In genomic region chr4:163810757-163811156, GRCh38 we compare ENCODE assay signal across 20 cellular contexts.
A peak's percentile ranks its signal among the peaks of the same experiment; 100 is the strongest.
DNase-seq lines count a peak whose midpoint lies in the region; ATAC-seq and TF ChIP-seq lines count a peak whose summit lies in the region.
"Had no signal": no experiment of that assay in that cellular context is flagged by ENCODE, and none has a peak within 500 bp of the region (broad histone marks: within the 10 kb centered on the region; RNA-seq: fewer than 3 reads in every experiment).

No MANE protein-coding gene starts in this region.

- H3K27me3 ChIP-seq in OCI-LY3 (ENCODE audit: low read depth, low read length) = no peaks in the 10 kb centered on the region
- no peaks in the 10 kb centered on the region for H3K27me3 ChIP-seq in tibial artery
- no peaks in the 10 kb centered on the region for H3K27me3 ChIP-seq in naive thymus-derived CD4-positive, alpha-beta T cell (ENCODE audit: control insufficient read depth in 2 of 2, insufficient read depth in 2 of 2, low read length in 2 of 2)
- H3K27me3 ChIP-seq in right atrium auricular region = no peaks in the 10 kb centered on the region
- H3K27me3 ChIP-seq: colonic mucosa, esophagus squamous epithelium, tibial nerve had no signal

- POLR2A ChIA-PET in naive thymus-derived CD4-positive, alpha-beta T cell (lab: Charles Lee) = no interaction called here

- H3K36me3 Mint-ChIP-seq in activated T-helper 17 cell treated with anti-CD3 and anti-CD28 coated beads, Interleukin-2, amount 50 U/mL, for 72 hours (ENCODE audit: low read depth) = no peaks in the 10 kb centered on the region
- H3K36me3 Mint-ChIP-seq in naive thymus-derived CD4-positive, alpha-beta T cell = no peaks in the 10 kb centered on the region

- in situ Hi-C loops in GM13976 (cut with MboI; ENCODE audit: low sequenced_read_pairs, unreplicated experiment) = no loop called here

- H3K79me2 ChIP-seq in OCI-LY3 (ENCODE audit: low read length) = no peaks in the 10 kb centered on the region

- H3K9ac ChIP-seq in OCI-LY3 (ENCODE audit: low read length) = no peak overlapping the region

- H3K9me3 ChIP-seq in OCI-LY3 (ENCODE audit: insufficient read depth, low read length) (no peaks in the 10 kb centered on the region), tibial artery (no peaks in the 10 kb centered on the region), right atrium auricular region (no peaks in the 10 kb centered on the region)
- no peaks in the 10 kb centered on the region for H3K9me3 ChIP-seq in naive thymus-derived CD4-positive, alpha-beta T cell (ENCODE audit: control insufficient read depth in 2 of 3, low read length in 3 of 3)
- H3K9me3 ChIP-seq: colonic mucosa, esophagus squamous epithelium, psoas muscle, tibial nerve had no signal

- H3K4me2 ChIP-seq in OCI-LY3 (ENCODE audit: low read length) = peak overlapping the region; percentile 47

- DNase-seq in GM13976 (ENCODE audit: low spot score) (peak; percentile 14), tibial artery (no peak), right atrium auricular region (ENCODE audit: low spot score) (no peak)
- DNase-seq in naive thymus-derived CD4-positive, alpha-beta T cell = no peak
- DNase-seq: activated CD4-positive, alpha-beta T cell treated with anti-CD3 and anti-CD28 coated beads, Interleukin-2, amount 50 U/mL, for 4 hours; amniotic stem cell; colonic mucosa; esophagus squamous epithelium; HFFc6; hypothalamus; left colon; NCI-H187; psoas muscle; Right ventricle myocardium superior had no signal

- peaks cover 40% of the 10 kb centered on the region for H3K4me1 ChIP-seq in OCI-LY3 (ENCODE audit: low read length)
- H3K4me1 ChIP-seq in tibial artery = no peaks in the 10 kb centered on the region
- no peaks in the 10 kb centered on the region for H3K4me1 ChIP-seq in naive thymus-derived CD4-positive, alpha-beta T cell (ENCODE audit: control insufficient read depth in 2 of 2, insufficient read depth in 2 of 2, low read length in 2 of 2)
- H3K4me1 ChIP-seq in right atrium auricular region = no peaks in the 10 kb centered on the region
- H3K4me1 ChIP-seq: colonic mucosa, esophagus squamous epithelium, psoas muscle had no signal

- no peaks in the 10 kb centered on the region for H4K20me1 ChIP-seq in OCI-LY3 (ENCODE audit: insufficient read depth, low read length)

- no peak overlapping the region for H3K27ac Mint-ChIP-seq in activated T-helper 17 cell treated with anti-CD3 and anti-CD28 coated beads, Interleukin-2, amount 50 U/mL, for 72 hours
- no peak overlapping the region for H3K27ac Mint-ChIP-seq in naive thymus-derived CD4-positive, alpha-beta T cell
- H3K27ac Mint-ChIP-seq: HFFc6 had no signal

- H3K4me3 Mint-ChIP-seq in activated T-helper 17 cell treated with anti-CD3 and anti-CD28 coated beads, Interleukin-2, amount 50 U/mL, for 72 hours = no peak overlapping the region
- no peak overlapping the region for H3K4me3 Mint-ChIP-seq in naive thymus-derived CD4-positive, alpha-beta T cell
- H3K4me3 Mint-ChIP-seq: HFFc6 had no signal

- H3K4me1 Mint-ChIP-seq in activated T-helper 17 cell treated with anti-CD3 and anti-CD28 coated beads, Interleukin-2, amount 50 U/mL, for 72 hours = no peaks in the 10 kb centered on the region
- H3K4me1 Mint-ChIP-seq in naive thymus-derived CD4-positive, alpha-beta T cell = peaks cover 0 to 4% (median 0%) of the 10 kb centered on the region in 7 donors

- no peaks in the 10 kb centered on the region for H3K36me3 ChIP-seq in OCI-LY3 (replicated peaks; ENCODE audit: low read depth, low read length)
- H3K36me3 ChIP-seq in tibial artery = no peaks in the 10 kb centered on the region
- H3K36me3 ChIP-seq in naive thymus-derived CD4-positive, alpha-beta T cell (ENCODE audit: control insufficient read depth in 2 of 3, insufficient read depth in 3 of 3, low read length in 3 of 3) = no peaks in the 10 kb centered on the region
- H3K36me3 ChIP-seq in right atrium auricular region = no peaks in the 10 kb centered on the region
- H3K36me3 ChIP-seq: colonic mucosa, esophagus squamous epithelium, tibial nerve had no signal

- no peak overlapping the region; the same call in 1 of the 2 replicates for H3K4me3 ChIP-seq in OCI-LY3 (ENCODE audit: low read length)
- no peak overlapping the region for H3K4me3 ChIP-seq in tibial artery
- no peak overlapping the region for H3K4me3 ChIP-seq in naive thymus-derived CD4-positive, alpha-beta T cell (ENCODE audit: low read length)
- H3K4me3 ChIP-seq in right atrium auricular region = no peak overlapping the region
- H3K4me3 ChIP-seq: colonic mucosa, esophagus squamous epithelium, psoas muscle, tibial nerve had no signal

- CTCF ChIA-PET in naive thymus-derived CD4-positive, alpha-beta T cell (lab: Charles Lee) = no interaction called here

- ATAC-seq in GM19455 (IDR thresholded peaks at IDR 0.05; ENCODE audit: unreplicated experiment) (peak; percentile 64), HG02943 (IDR thresholded peaks at IDR 0.05; ENCODE audit: low read depth, unreplicated experiment) (peak; percentile 42)
- ATAC-seq in activated T-helper 17 cell treated with anti-CD3 and anti-CD28 coated beads, Interleukin-2, amount 50 U/mL, for 72 hours (replicated peaks) = no peak
- no peak for ATAC-seq in naive thymus-derived CD4-positive, alpha-beta T cell
- ATAC-seq: left colon, psoas muscle had no signal

- H3K27ac ChIP-seq in OCI-LY3 (ENCODE audit: low read length) (no peak overlapping the region), tibial artery (no peak overlapping the region), right atrium auricular region (no peak overlapping the region)
- H3K27ac ChIP-seq in naive thymus-derived CD4-positive, alpha-beta T cell (ENCODE audit: low read depth, low read length) = no peak overlapping the region
- H3K27ac ChIP-seq: colonic mucosa, esophagus squamous epithelium, HL-60, psoas muscle, tibial nerve had no signal

- H3K27me3 Mint-ChIP-seq in activated T-helper 17 cell treated with anti-CD3 and anti-CD28 coated beads, Interleukin-2, amount 50 U/mL, for 72 hours = peaks cover 4% of the 10 kb centered on the region
- peaks cover 0 to 9% (median 0%) of the 10 kb centered on the region in 5 donors for H3K27me3 Mint-ChIP-seq in naive thymus-derived CD4-positive, alpha-beta T cell

- H3K9me3 Mint-ChIP-seq in activated T-helper 17 cell treated with anti-CD3 and anti-CD28 coated beads, Interleukin-2, amount 50 U/mL, for 72 hours = no peaks in the 10 kb centered on the region
- peaks cover 0 to 1% (median 0%) of the 10 kb centered on the region in 11 donors for H3K9me3 Mint-ChIP-seq in naive thymus-derived CD4-positive, alpha-beta T cell
- H3K9me3 Mint-ChIP-seq: HFFc6 had no signal

- no peak for TF ChIP-seq CTCF in GM13976 (IDR thresholded peaks at IDR 0.05; ENCODE audit: borderline replicate concordance, control extremely low read depth, extremely low read depth, insufficient read depth, missing control alignments)
- TF ChIP-seq CTCF in OCI-LY3 (IDR thresholded peaks at IDR 0.05; ENCODE audit: low read depth, low read length) = no peak
- no peak for TF ChIP-seq CTCF in tibial artery (IDR thresholded peaks at IDR 0.05)
- no peak for TF ChIP-seq CTCF in right atrium auricular region (IDR thresholded peaks at IDR 0.05)

- peak overlapping the region; percentile 16; the same call in 1 of the 2 replicates for H2AFZ ChIP-seq in OCI-LY3 (ENCODE audit: low read depth, low read length)

- intact Hi-C loops in tibial artery (cut with DNase I; ENCODE audit: low total_unique reads) = no loop called here
- intact Hi-C loops in naive thymus-derived CD4-positive, alpha-beta T cell (cut with micrococcal nuclease) = no loop called here

Comparison
In these comparisons a context has a peak if more than half of its experiments do, and no peak if none do; other contexts are left out.
1. ATAC-seq: peak in GM19455 (single experiment) and HG02943 (single experiment); none in activated T-helper 17 cell treated with anti-CD3 and anti-CD28 coated beads, Interleukin-2, amount 50 U/mL, for 72 hours (single experiment) and naive thymus-derived CD4-positive, alpha-beta T cell (single experiment).